In genomic region chr3:11060500-11061251, GRCh38 we compare ENCODE assay signal across 8 cellular contexts.
DNase-seq lines count a peak whose midpoint lies in the region; ATAC-seq and TF ChIP-seq lines count a peak whose summit lies in the region.

No MANE protein-coding gene starts in this region.

- POLR2A ChIA-PET in WTC11 (lab: Charles Lee) = interaction anchor here (1.2 kb wide), 1 partner anchor 188 kb away, joined by 3 read pairs; no protein-coding TSS in a partner anchor

- peaks cover 0 to 5% (median 0%) of the 10 kb centered on the region in 4 donors for H3K27me3 ChIP-seq in liver (ENCODE audit: control insufficient read depth in 4 of 4, insufficient read depth in 4 of 4, low read length in 3 of 4)

- peak overlapping the region; percentile 69 for H3K4me3 ChIP-seq in coronary artery
- no peak overlapping the region for H3K4me3 ChIP-seq in liver (ENCODE audit: low read depth in 1 of 3, low read length in 3 of 3)

- H3K9ac ChIP-seq in liver (ENCODE audit: low read depth in 1 of 2, low read length in 2 of 2) = no peak overlapping the region

- H3K4me1 ChIP-seq in liver (ENCODE audit: control insufficient read depth in 4 of 4, insufficient read depth in 4 of 4, low read length in 3 of 4) = peaks cover 0 to 4% (median 0%) of the 10 kb centered on the region in 4 donors

- H3K36me3 Mint-ChIP-seq in WTC11 = peaks cover 15% of the 10 kb centered on the region

- peaks cover 27% of the 10 kb centered on the region for H3K9me3 Mint-ChIP-seq in WTC11

- TF ChIP-seq RAD21 in liver (IDR thresholded peaks at IDR 0.05) = peak; percentile 59 to 82

- H3K27ac Mint-ChIP-seq in WTC11 = no peak overlapping the region

- CTCF ChIA-PET in WTC11 (lab: Charles Lee) = interaction anchor here (0.6 to 5.0 kb wide), 83 partner anchors 10 to 744 kb away, joined by 3 to 111 read pairs (median 4); partner anchors contain the start of gene HRH1

- ATAC-seq in WTC11 (peak; percentile 87), HG03439 (IDR thresholded peaks at IDR 0.05; ENCODE audit: unreplicated experiment) (no peak)

- 24% methylated on average over 35 of the region's 35 CpGs for WGBS in liver

- H3K36me3 ChIP-seq in liver (ENCODE audit: control insufficient read depth in 4 of 4, insufficient read depth in 3 of 4, low read depth in 1 of 4, low read length in 3 of 4) = no peaks in the 10 kb centered on the region

- H3K27ac ChIP-seq in coronary artery (no peak overlapping the region), liver (ENCODE audit: low read depth in 1 of 2, low read length in 2 of 2) (no peak overlapping the region)

- no peaks in the 10 kb centered on the region for H3K4me1 Mint-ChIP-seq in WTC11

- TF ChIP-seq CTCF in WTC11 (IDR thresholded peaks at IDR 0.05) = peak; percentile 82
- peak; percentile 79 for TF ChIP-seq CTCF in coronary artery (IDR thresholded peaks at IDR 0.05)
- TF ChIP-seq CTCF in liver (IDR thresholded peaks at IDR 0.05; ENCODE audit: low read depth, low read length, missing input control) = peak; percentile 44

- H3K27me3 Mint-ChIP-seq in WTC11 (ENCODE audit: low read depth) = peaks cover 35% of the 10 kb centered on the region

- no peaks in the 10 kb centered on the region for H3K9me3 ChIP-seq in liver (ENCODE audit: control insufficient read depth in 4 of 4, low read length in 3 of 4)

- H3K4me3 Mint-ChIP-seq in WTC11 = peak overlapping the region; percentile 60

- peak; percentile 66 for DNase-seq in NCI-H82 (lab: John Stamatoyannopoulos, UW)
- DNase-seq in NCI-H82 treated with DMSO at 0.1 percent for 48 hours (lab: John Stamatoyannopoulos, UW; ENCODE audit: unreplicated experiment) = no peak
- DNase-seq in NCI-H1092 treated with DMSO at 0.1 percent for 48 hours (lab: John Stamatoyannopoulos, UW) = peak; percentile 42
- DNase-seq in WTC11 (ENCODE audit: low spot score) = peak; percentile 80
- no peak for DNase-seq in coronary artery (ENCODE audit: low spot score)
- peak; percentile 18 to 57 for DNase-seq in stimulated activated CD4-positive, alpha-beta T cell treated with anti-CD3 and anti-CD28 coated beads, Interleukin-4, amount 100 ng/mL, for 4 hours

TF ChIP-seq in WTC11, 78 proteins besides CTCF, POLR2A, EP300 and RAD21 (continues in another document):
- no peak for TF ChIP-seq RELA (CRISPR knock-in tag; IDR thresholded peaks at IDR 0.05; ENCODE audit: borderline replicate concordance)
- no peak for TF ChIP-seq TP53 (CRISPR knock-in tag; IDR thresholded peaks at IDR 0.05)
- TF ChIP-seq MAX (CRISPR knock-in tag; IDR thresholded peaks at IDR 0.05) = peak; percentile 37; the same call in 1 of the 2 replicates
- TF ChIP-seq JAZF1 (CRISPR knock-in tag; IDR thresholded peaks at IDR 0.05) = no peak
- no peak for TF ChIP-seq FOXJ3 (CRISPR knock-in tag; IDR thresholded peaks at IDR 0.05; ENCODE audit: borderline replicate concordance)
- TF ChIP-seq ETV6 (CRISPR knock-in tag; IDR thresholded peaks at IDR 0.05) = peak; percentile 47; the same call in 1 of the 2 replicates
- 0 out of 2 replicates have a peak, but pooled peaks have one; percentile 63 for TF ChIP-seq ARID4B (CRISPR knock-in tag; IDR thresholded peaks at IDR 0.05; ENCODE audit: borderline replicate concordance)

TF ChIP-seq in liver, 16 proteins besides CTCF, POLR2A, EP300 and RAD21:
- TF ChIP-seq FOXA1 (IDR thresholded peaks at IDR 0.05) (no peak), GABPA (IDR thresholded peaks at IDR 0.05 in 1 of 2, conservative IDR thresholded peaks at IDR 0.05 in 1 of 2) (no peak), ZBTB33 (IDR thresholded peaks at IDR 0.05) (no peak), TAF1 (conservative IDR thresholded peaks at IDR 0.05) (no peak), SP1 (IDR thresholded peaks at IDR 0.05) (no peak), HNF4A (conservative IDR thresholded peaks at IDR 0.05) (no peak), NR2F2 (IDR thresholded peaks at IDR 0.05) (no peak), HNF4G (IDR thresholded peaks at IDR 0.05) (no peak), EGR1 (IDR thresholded peaks at IDR 0.05; ENCODE audit: low read depth in 2 of 2) (no peak), RXRA (IDR thresholded peaks at IDR 0.05) (no peak), YY1 (IDR thresholded peaks at IDR 0.05) (no peak), ATF3 (IDR thresholded peaks at IDR 0.05) (no peak), MAX (IDR thresholded peaks at IDR 0.05) (no peak), JUND (IDR thresholded peaks at IDR 0.05) (no peak), FOXA2 (IDR thresholded peaks at IDR 0.05) (no peak), REST (IDR thresholded peaks at IDR 0.05) (no peak)

Comparison
In these comparisons a context has a peak if more than half of its experiments do, and no peak if none do; other contexts are left out.
1. DNase-seq: peak in NCI-H82 (single experiment), NCI-H1092 treated with DMSO at 0.1 percent for 48 hours (single experiment), WTC11 (single experiment) and stimulated activated CD4-positive, alpha-beta T cell treated with anti-CD3 and anti-CD28 coated beads, Interleukin-4, amount 100 ng/mL, for 4 hours (2 of 2); none in NCI-H82 treated with DMSO at 0.1 percent for 48 hours (single experiment) and coronary artery (single experiment).
2. Peak in every context shown above with its lines, with median percentiles within 50 percentile points of each other: CTCF ChIP-seq.